17 cellular contexts compared by ENCODE assay signal in the genomic region with DNA sequence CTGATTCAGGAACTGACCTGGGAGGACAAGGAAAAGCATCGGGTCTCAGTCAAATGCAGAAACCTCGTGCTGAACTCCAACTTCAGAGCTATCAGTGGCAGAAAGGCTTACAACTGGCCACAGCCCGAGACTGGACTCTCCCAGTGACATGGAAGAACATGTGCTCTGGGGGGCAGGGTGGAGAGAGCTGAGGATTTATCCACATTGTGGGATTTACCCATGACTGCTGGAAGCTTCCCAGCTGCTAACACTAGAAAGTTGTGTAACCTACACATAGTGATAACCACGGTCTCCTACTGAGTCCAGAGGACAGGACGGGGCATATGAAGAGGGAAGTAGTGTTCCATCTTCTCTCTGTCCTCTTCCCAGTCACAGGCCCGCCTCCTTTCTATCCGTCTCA.
DNase-seq lines count a peak whose midpoint lies in the region; ATAC-seq lines count a peak whose summit lies in the region.
"Had no signal": no experiment of that assay in that cellular context is flagged by ENCODE, and none has a peak within 500 bp of the region (broad histone marks: within the 10 kb centered on the region; RNA-seq: fewer than 3 reads in every experiment).

No MANE protein-coding gene starts in this region.

- H3K4me1 ChIP-seq in duodenal mucosa (ENCODE audit: control insufficient read depth in 1 of 2, insufficient read depth in 2 of 2, low read length in 2 of 2), result peaks cover 3 to 19% of the 10 kb centered on the region in 2 donors
- peaks cover 26 to 28% (median 27%) of the 10 kb centered on the region in 3 donors for H3K4me1 ChIP-seq in skeletal muscle tissue (ENCODE audit: control insufficient read depth in 3 of 3, insufficient read depth in 3 of 3, low read length in 3 of 3)

- peak overlapping the region; percentile 0 for H3K27ac ChIP-seq in duodenal mucosa (ENCODE audit: low read depth, low read length)
- H3K27ac ChIP-seq in skeletal muscle tissue (ENCODE audit: low read depth, low read length), result peak overlapping the region; percentile 36
- H3K27ac ChIP-seq: epithelial cell of prostate had no signal

- H3K9me3 ChIP-seq in duodenal mucosa (ENCODE audit: control insufficient read depth in 1 of 2, low read length in 2 of 2) (no peaks in the 10 kb centered on the region), skeletal muscle tissue (ENCODE audit: control insufficient read depth in 3 of 3, low read length in 3 of 3) (no peaks in the 10 kb centered on the region)

- DNase-seq in HCEC 1CT, result peak; percentile 6
- DNase-seq in left lobe of liver (ENCODE audit: low spot score), result no peak
- DNase-seq in stimulated activated CD4-positive, alpha-beta T cell treated with anti-CD3 and anti-CD28 coated beads, Interleukin-2, amount 100 ng/mL, for 24 hours, result no peak
- DNase-seq in foreskin melanocyte, result no peak
- DNase-seq: activated CD4-positive, alpha-beta T cell treated with anti-CD3 and anti-CD28 coated beads, Interleukin-2, amount 50 U/mL, for 48 hours; activated gamma-delta T cell treated with Interleukin-2 at 50 U/mL for 16 hours; central memory CD4-positive, alpha-beta T cell; NCI-H187; NCI-H748 treated with DMSO at 0.1 percent for 48 hours; RPMI8226; small intestine had no signal

- no peaks in the 10 kb centered on the region for H3K36me3 ChIP-seq in duodenal mucosa (ENCODE audit: control insufficient read depth in 1 of 2, insufficient read depth in 2 of 2, low read length in 2 of 2)
- H3K36me3 ChIP-seq in skeletal muscle tissue (ENCODE audit: control insufficient read depth in 3 of 3, insufficient read depth in 3 of 3, low read length in 3 of 3), result no peaks in the 10 kb centered on the region

- H3K27me3 ChIP-seq in duodenal mucosa (ENCODE audit: control insufficient read depth in 1 of 2, insufficient read depth in 2 of 2, low read length in 2 of 2) (no peaks in the 10 kb centered on the region), skeletal muscle tissue (ENCODE audit: control insufficient read depth in 3 of 3, insufficient read depth in 3 of 3, low read length in 3 of 3) (no peaks in the 10 kb centered on the region)

- ATAC-seq in left lobe of liver, result peak; percentile 33
- ATAC-seq in GM21423 (IDR thresholded peaks at IDR 0.05; ENCODE audit: unreplicated experiment), result no peak
- ATAC-seq in GM19023 (IDR thresholded peaks at IDR 0.05; ENCODE audit: unreplicated experiment), result no peak
- ATAC-seq: K562 had no signal

- no peak overlapping the region for H3K4me3 ChIP-seq in duodenal mucosa (ENCODE audit: low read depth in 1 of 2, low read length in 2 of 2)
- no peak overlapping the region for H3K4me3 ChIP-seq in skeletal muscle tissue (ENCODE audit: low read length in 3 of 3)
- H3K4me3 ChIP-seq: K562 had no signal

- no peak overlapping the region for H3K9ac ChIP-seq in duodenal mucosa (ENCODE audit: low read depth in 1 of 2, low read length in 2 of 2)
- H3K9ac ChIP-seq in skeletal muscle tissue (ENCODE audit: low read depth in 1 of 3, low read length in 3 of 3), result no peak overlapping the region
